Comparison of ENCODE assay signal across 8 cellular contexts in the genomic region with DNA sequence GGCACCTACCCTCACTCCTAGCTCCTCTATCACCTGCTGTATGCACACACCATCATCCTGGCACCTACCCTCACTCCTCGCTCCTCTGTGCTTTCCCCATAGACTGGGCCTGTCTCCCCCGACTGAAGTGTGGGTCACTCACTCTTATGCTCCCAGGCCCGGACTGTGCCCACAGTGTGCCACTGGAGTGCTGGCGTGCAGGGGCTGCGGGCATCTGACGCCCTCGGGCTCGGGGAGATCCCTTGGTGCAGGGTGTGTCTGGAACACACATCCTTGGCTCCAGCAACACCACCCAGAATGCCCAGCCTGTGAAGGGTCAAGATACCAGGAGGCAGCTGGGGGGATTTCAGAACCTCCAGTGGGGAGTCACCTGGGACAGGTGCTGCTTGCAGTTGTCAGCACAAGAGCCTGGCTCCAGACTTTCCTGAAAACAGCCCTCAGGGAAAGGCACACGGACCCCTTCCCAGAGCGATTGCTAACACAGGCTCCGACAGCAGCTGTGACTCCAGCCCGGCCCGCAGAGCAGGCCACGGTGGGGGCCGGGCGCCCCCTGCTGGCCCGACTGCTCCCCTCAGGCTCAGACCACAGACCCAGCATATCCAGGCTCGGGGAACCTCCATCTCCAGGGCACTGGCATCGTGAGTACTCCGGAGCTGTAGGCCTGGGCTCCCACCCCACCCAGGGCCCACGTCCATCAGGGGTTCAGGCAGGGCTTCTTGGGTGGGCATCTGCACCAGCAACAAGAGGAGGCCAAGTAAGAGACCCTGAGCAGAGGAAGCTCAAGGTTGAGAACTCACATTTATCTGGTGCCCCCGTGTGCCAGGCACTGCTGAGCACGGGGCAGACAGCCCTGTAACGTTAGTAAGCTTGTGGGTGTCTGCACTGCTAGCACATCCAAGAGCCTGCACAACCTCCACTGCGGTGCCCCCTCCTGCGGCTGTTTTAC. TPM values are rescaled to one million over a fixed set of nuclear protein-coding genes. Genes with fewer than 3 reads are reported as not detected.
DNase-seq lines count a peak whose midpoint lies in the region; ATAC-seq, FAIRE-seq and TF ChIP-seq lines count a peak whose summit lies in the region.

No MANE protein-coding gene starts in this region.

- FAIRE-seq in urothelium cell line (lab: Jason Lieb, UNC) = peak; percentile 63

- DNase-seq in Daoy (ENCODE audit: low read depth) (peak; percentile 82), HuH-7.5 (ENCODE audit: low spot score) (peak; percentile 95), RWPE2 (ENCODE audit: low spot score) (no peak), globus pallidus (ENCODE audit: low spot score) (peak; percentile 75), posterior cingulate gyrus (peak; percentile 71 to 97 (median 84)), urothelium cell line (ENCODE audit: low spot score) (peak; percentile 91)
- peak; percentile 54 for DNase-seq in activated gamma-delta T cell treated with anti-CD3 and anti-CD28 coated beads, Interleukin-2, amount 50 U/mL, for 16 hours (ENCODE audit: low read depth)

- TF ChIP-seq CTCF in RWPE2 (IDR thresholded peaks at IDR 0.05; ENCODE audit: poor library complexity, severe bottlenecking) = peak; percentile 96

- no peaks in the 10 kb centered on the region for H3K36me3 ChIP-seq in RWPE2 (ENCODE audit: low read depth)

- peak; percentile 92 for ATAC-seq in GM21528 (IDR thresholded peaks at IDR 0.05; ENCODE audit: low FRiP score, unreplicated experiment)
- peak; percentile 80 for ATAC-seq in RWPE2 (ENCODE audit: low read depth)

- H3K4me3 ChIP-seq in RWPE2 (ENCODE audit: severe bottlenecking) = no peak overlapping the region

- peaks cover 13% of the 10 kb centered on the region for H3K4me1 ChIP-seq in RWPE2 (ENCODE audit: insufficient read depth, poor library complexity, severe bottlenecking)

- no peaks in the 10 kb centered on the region for H3K27me3 ChIP-seq in RWPE2 (ENCODE audit: insufficient read depth, poor library complexity, severe bottlenecking)

- intact Hi-C loops in posterior cingulate gyrus (cut with DNase I) = loop anchor here (2.0 to 5.0 kb wide), 2 partner anchors 199 to 265 kb away; no protein-coding TSS in a partner anchor

- H3K27ac ChIP-seq in RWPE2 (ENCODE audit: poor library complexity, severe bottlenecking) = peak overlapping the region; percentile 73

- H3K9me3 ChIP-seq in RWPE2 (ENCODE audit: severe bottlenecking) = no peaks in the 10 kb centered on the region

RNA-seq across cellular contexts. Expression of a gene that starts 8.6 kb away (rescaled TPM):
- 6.9 and 8.0 TPM in 2 replicates for total RNA-seq in Daoy (2014; rRNA removed; shearing (Covaris generic))

RNA-seq across cellular contexts. Expression of a gene that starts 24.6 kb away (rescaled TPM):
- 0.06 and 0.11 TPM in 2 replicates for total RNA-seq in Daoy (2014; rRNA removed; shearing (Covaris generic))
